ENCODE assay signal across 9 cellular contexts in the genomic region with DNA sequence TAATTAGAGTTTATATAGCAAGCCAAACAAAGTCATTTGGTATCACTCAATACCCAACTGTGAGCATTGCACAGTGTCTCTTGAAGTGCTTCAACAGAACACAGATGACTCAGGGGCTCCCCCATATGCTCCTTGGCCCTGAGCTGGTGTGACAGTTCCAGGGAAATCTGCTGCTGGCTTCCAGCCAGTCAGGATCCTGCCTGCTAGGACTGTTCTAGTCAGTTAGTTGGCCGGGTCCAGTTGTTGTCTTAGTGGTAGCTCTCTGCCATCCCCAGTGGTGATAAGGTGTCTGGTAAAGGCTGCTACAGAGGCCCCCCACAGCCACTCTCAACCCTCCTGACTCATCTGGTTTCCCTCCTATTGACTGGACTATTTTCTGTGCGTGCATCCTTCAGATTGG.
DNase-seq lines count a peak whose midpoint lies in the region; ATAC-seq and TF ChIP-seq lines count a peak whose summit lies in the region.
"Had no signal": no experiment of that assay in that cellular context is flagged by ENCODE, and none has a peak within 500 bp of the region (broad histone marks: within the 10 kb centered on the region; RNA-seq: fewer than 3 reads in every experiment).

No MANE protein-coding gene starts in this region.

- DNase-seq in AG09309 (ENCODE audit: low read depth): no peak
- peak; percentile 62 for DNase-seq in NCI-H1694 (lab: John Stamatoyannopoulos, UW)
- peak; percentile 92 for DNase-seq in esophagus muscularis mucosa (ENCODE audit: extremely low spot score)
- DNase-seq in mucosa of descending colon: peak; percentile 11 to 50 (median 38)
- no peak for DNase-seq in NCI-H345 treated with DMSO at 0.1 percent for 48 hours (lab: John Stamatoyannopoulos, UW; ENCODE audit: unreplicated experiment)
- DNase-seq in NCI-H2081 treated with DMSO at 0.1 percent for 48 hours (lab: John Stamatoyannopoulos, UW): no peak
- DNase-seq in NCI-H748 treated with DMSO at 0.1 percent for 48 hours (lab: John Stamatoyannopoulos, UW): no peak
- DNase-seq: Kasumi-1 had no signal

- H3K4me3 ChIP-seq in AG09309 (ENCODE audit: control insufficient read depth, low read depth, low read length) (no peak overlapping the region), esophagus muscularis mucosa (no peak overlapping the region), mucosa of descending colon (no peak overlapping the region)

- H3K4me1 ChIP-seq in esophagus muscularis mucosa: peaks cover 8 to 25% (median 18%) of the 10 kb centered on the region in 4 donors
- no peaks in the 10 kb centered on the region for H3K4me1 ChIP-seq in mucosa of descending colon (ENCODE audit: low read depth)

- no peak for TF ChIP-seq EP300 in esophagus muscularis mucosa (IDR thresholded peaks at IDR 0.05)

- H3K36me3 ChIP-seq in esophagus muscularis mucosa: no peaks in the 10 kb centered on the region
- no peaks in the 10 kb centered on the region for H3K36me3 ChIP-seq in mucosa of descending colon (ENCODE audit: low read depth)

- intact Hi-C loops in esophagus muscularis mucosa (cut with DNase I): no loop called here
- intact Hi-C loops in mucosa of descending colon (cut with DNase I, micrococcal nuclease): no loop called here

- H3K27me3 ChIP-seq in esophagus muscularis mucosa: no peaks in the 10 kb centered on the region

- no peak for TF ChIP-seq POLR2A in esophagus muscularis mucosa (IDR thresholded peaks at IDR 0.05; ENCODE audit: low read depth)

- 63% methylated on average over 2 of the region's 2 CpGs for WGBS in esophagus muscularis mucosa

- H3K9me3 ChIP-seq in esophagus muscularis mucosa (no peaks in the 10 kb centered on the region), mucosa of descending colon (no peaks in the 10 kb centered on the region)

- TF ChIP-seq CTCF in AG09309 (IDR thresholded peaks at IDR 0.05; ENCODE audit: control insufficient read depth, insufficient read depth, low read depth, low read length, missing control alignments): peak; percentile 7
- TF ChIP-seq CTCF in esophagus muscularis mucosa (IDR thresholded peaks at IDR 0.05): peak in 1 of 3 experiments; percentile 27
- no peak for TF ChIP-seq CTCF in mucosa of descending colon (IDR thresholded peaks at IDR 0.05)

- peak; percentile 42 for ATAC-seq in mucosa of descending colon
- no peak for ATAC-seq in GM21526 (IDR thresholded peaks at IDR 0.05; ENCODE audit: low FRiP score, unreplicated experiment)

- peak overlapping the region in 2 of 4 donors; percentile 32 to 38 for H3K27ac ChIP-seq in esophagus muscularis mucosa (replicated peaks in 1 of 4)

Comparison
In these comparisons a context has a peak if more than half of its experiments do, and no peak if none do; other contexts are left out.
1. DNase-seq: peak in NCI-H1694 (single experiment), esophagus muscularis mucosa (single experiment) and mucosa of descending colon (3 of 3); none in AG09309 (single experiment), NCI-H345 treated with DMSO at 0.1 percent for 48 hours (single experiment), NCI-H2081 treated with DMSO at 0.1 percent for 48 hours (single experiment) and NCI-H748 treated with DMSO at 0.1 percent for 48 hours (single experiment).